In genomic region chr2:100320547-100321180, GRCh38 we compare ENCODE assay signal across 8 cellular contexts. TPM values are rescaled to one million over a fixed set of nuclear protein-coding genes. Genes with fewer than 3 reads are reported as not detected.
DNase-seq lines count a peak whose midpoint lies in the region; ATAC-seq lines count a peak whose summit lies in the region.

No MANE protein-coding gene starts in this region.

- no CpG with 5 or more reads among the region's 19 CpGs for WGBS in trophoblast cell (ENCODE audit: extremely low coverage, insufficient coverage, insufficient read length)

- peak overlapping the region; percentile 100 for H3K4me2 ChIP-seq in trophoblast cell (ENCODE audit: low read length)

- H2BK120ac ChIP-seq in trophoblast cell (ENCODE audit: insufficient read depth, low read length, poor library complexity): no peak overlapping the region

- no peak overlapping the region for H4K8ac ChIP-seq in trophoblast cell (ENCODE audit: low read depth, low read length)

- H4K12ac ChIP-seq in trophoblast cell (ENCODE audit: low read depth, low read length): no peak overlapping the region

- H3K4me3 ChIP-seq in trophoblast cell (ENCODE audit: low read depth, low read length): no peak overlapping the region

- intact Hi-C loops in head of caudate nucleus (cut with DNase I): loop anchor here (10.0 kb wide), 1 partner anchor 94 kb away; the partner anchor contains the start of gene CHST10

- ATAC-seq in HG03378 (IDR thresholded peaks at IDR 0.05; ENCODE audit: unreplicated experiment): no peak

- H3K27ac ChIP-seq in trophoblast cell (ENCODE audit: low read depth, low read length): no peak overlapping the region

- H3K4me1 ChIP-seq in trophoblast cell (ENCODE audit: control insufficient read depth in 1 of 2, insufficient read depth in 2 of 2, low read length in 2 of 2): peaks cover 5 to 12% of the 10 kb centered on the region in 2 experiments

- H3K9ac ChIP-seq in trophoblast cell (ENCODE audit: low read length): no peak overlapping the region

- H2AFZ ChIP-seq in trophoblast cell (ENCODE audit: insufficient read depth, low read length, poor library complexity): peak overlapping the region; percentile 56

- H4K91ac ChIP-seq in trophoblast cell (ENCODE audit: low read depth, low read length): no peak overlapping the region

- no peak overlapping the region for H2BK12ac ChIP-seq in trophoblast cell (ENCODE audit: low read length)

- no peaks in the 10 kb centered on the region for H3K79me1 ChIP-seq in trophoblast cell (ENCODE audit: low read length)

- H3K4ac ChIP-seq in trophoblast cell (ENCODE audit: low read depth, low read length): no peak overlapping the region

- H3K9me3 ChIP-seq in trophoblast cell (ENCODE audit: insufficient read depth, low read depth, low read length): peaks cover 4% of the 10 kb centered on the region

- H3K36me3 ChIP-seq in trophoblast cell (ENCODE audit: control insufficient read depth in 1 of 2, insufficient read depth in 2 of 2, low read length in 2 of 2): no peaks in the 10 kb centered on the region

- peaks cover 21% of the 10 kb centered on the region for H3K27me3 ChIP-seq in trophoblast cell (ENCODE audit: insufficient read depth, low read length)

- DNase-seq in DMS79 (lab: John Stamatoyannopoulos, UW): peak; percentile 35
- DNase-seq in NCI-H774 (lab: John Stamatoyannopoulos, UW): peak; percentile 25
- peak in 40 of 42 donors; percentile 13 to 76 (median 44) for DNase-seq in head of caudate nucleus
- no peak for DNase-seq in trophoblast cell
- DNase-seq in midbrain (lab: John Stamatoyannopoulos, UW): no peak
- no peak for DNase-seq in activated CD4-positive, CD25-positive, alpha-beta regulatory T cell (lab: John Stamatoyannopoulos, UW)
- no peak for DNase-seq in COLO829 (ENCODE audit: low spot score)

- no peak overlapping the region for H3K23ac ChIP-seq in trophoblast cell (ENCODE audit: low read length)

- no peak overlapping the region for H3K18ac ChIP-seq in trophoblast cell (ENCODE audit: low read length)

- H3K79me2 ChIP-seq in trophoblast cell (ENCODE audit: control insufficient read depth, insufficient read depth, low read length, poor library complexity): no peaks in the 10 kb centered on the region

- no peak overlapping the region for H2BK5ac ChIP-seq in trophoblast cell (ENCODE audit: low read depth, low read length, poor library complexity)

- no peak overlapping the region for H3K14ac ChIP-seq in trophoblast cell (ENCODE audit: low read length)

- H2AK5ac ChIP-seq in trophoblast cell (ENCODE audit: low read length): no peak overlapping the region

RNA-seq across cellular contexts. Expression of gene LONRF2, which starts 1.6 kb away (rescaled TPM):
- polyA plus RNA-seq in trophoblast cell (2013): 1.8 and 2.0 TPM in 2 replicates

Comparison
In these comparisons a context has a peak if more than half of its experiments do, and no peak if none do; other contexts are left out.
1. DNase-seq: peak in DMS79 (single experiment), NCI-H774 (single experiment) and head of caudate nucleus (40 of 42); none in trophoblast cell (0 of 2), midbrain (single experiment), activated CD4-positive, CD25-positive, alpha-beta regulatory T cell (0 of 4) and COLO829 (single experiment).